In genomic region chr1:178704833-178705232, GRCh38 we compare ENCODE assay signal across 23 cellular contexts.
"Had no signal": no experiment of that assay in that cellular context is flagged by ENCODE, and none has a peak within 500 bp of the region (broad histone marks: within the 10 kb centered on the region; RNA-seq: fewer than 3 reads in every experiment).

No MANE protein-coding gene starts in this region.

- H3K27me3 ChIP-seq: brain microvascular endothelial cell had no signal

- H3K4me1 Mint-ChIP-seq: activated CD4-positive, alpha-beta T cell treated with anti-CD3 and anti-CD28 coated beads, Interleukin-2, amount 10 ng/mL, durations not matched to agents 24 days and 14 days; activated CD8-positive, alpha-beta memory T cell treated with anti-CD3 and anti-CD28 coated beads, Interleukin-2, amount 10 ng/mL, durations not matched to agents 7 days and 5 days; T-helper 17 cell; WTC11 had no signal

- DNase-seq: activated CD4-positive, alpha-beta T cell treated with anti-CD3 and anti-CD28 coated beads for 1 hour; activated CD4-positive, alpha-beta T cell treated with anti-CD3 and anti-CD28 coated beads, Interleukin-2, amount 10 ng/mL, durations not matched to agents 24 days and 14 days; activated CD4-positive, alpha-beta T cell treated with anti-CD3 and anti-CD28 coated beads, Interleukin-2, amount 50 U/mL, for 48 hours; activated CD8-positive, alpha-beta memory T cell treated with anti-CD3 and anti-CD28 coated beads, Interleukin-2, amount 10 ng/mL, durations not matched to agents 7 days and 5 days; activated effector memory CD4-positive, alpha-beta T cell treated with Interleukin-2 at 50 U/mL for 16 hours; activated naive CD4-positive, alpha-beta T cell treated with Interleukin-2 at 50 U/mL for 16 hours; activated T-cell treated with anti-CD3 and anti-CD28 coated beads, Interleukin-2, amount 50 U/mL, for 24 hours; brain microvascular endothelial cell; cerebellar nuclear complex; KG1; NCI-H1092; NCI-H1417; NCI-H1930; NCI-H446; NCI-H524 treated with DMSO at 0.1 percent for 48 hours; NCI-H82; SIG-M5; T-helper 17 cell; T-helper 9 cell had no signal

- ATAC-seq: activated CD8-positive, alpha-beta memory T cell treated with anti-CD3 and anti-CD28 coated beads, Interleukin-2, amount 10 ng/mL, durations not matched to agents 7 days and 5 days; T-helper 17 cell; WTC11 had no signal

- H3K27me3 Mint-ChIP-seq: IgD-negative memory B cell had no signal

- H3K27ac ChIP-seq: brain microvascular endothelial cell had no signal

- H3K36me3 Mint-ChIP-seq: activated CD8-positive, alpha-beta memory T cell treated with anti-CD3 and anti-CD28 coated beads, Interleukin-2, amount 10 ng/mL, durations not matched to agents 7 days and 5 days; activated naive CD8-positive, alpha-beta T cell; WTC11 had no signal

- H3K4me3 Mint-ChIP-seq: activated CD4-positive, alpha-beta T cell treated with anti-CD3 and anti-CD28 coated beads, Interleukin-2, amount 10 ng/mL, durations not matched to agents 24 days and 14 days; activated CD8-positive, alpha-beta memory T cell treated with anti-CD3 and anti-CD28 coated beads, Interleukin-2, amount 10 ng/mL, durations not matched to agents 7 days and 5 days; activated naive CD8-positive, alpha-beta T cell; activated T-cell treated with anti-CD3 and anti-CD28 coated beads, Interleukin-2, amount 50 U/mL, for 24 hours; activated T-helper 1 cell treated with anti-CD3 and anti-CD28 coated beads, Interleukin-12 subunit alpha, Interleukin-12 subunit beta, Interleukin-2, Interleukin-4 antibody, amounts not matched to agents 30 ng/mL and 10 ng/mL and 1 ng/mL, durations not matched to agents 14 hours and 24 hours and 36 hours; T-helper 17 cell; WTC11 had no signal

- H3K9me3 Mint-ChIP-seq: activated CD4-positive, alpha-beta T cell treated with anti-CD3 and anti-CD28 coated beads, Interleukin-2, amount 10 ng/mL, durations not matched to agents 24 days and 14 days; activated T-cell treated with anti-CD3 and anti-CD28 coated beads, Interleukin-2, amount 50 U/mL, for 24 hours; activated T-helper 1 cell treated with anti-CD3 and anti-CD28 coated beads, Interleukin-12 subunit alpha, Interleukin-12 subunit beta, Interleukin-2, Interleukin-4 antibody, amounts not matched to agents 30 ng/mL and 10 ng/mL and 1 ng/mL, durations not matched to agents 14 hours and 24 hours and 36 hours; IgD-negative memory B cell; WTC11 had no signal

- H3K36me3 ChIP-seq: brain microvascular endothelial cell had no signal

- H3K27ac Mint-ChIP-seq: activated CD4-positive, alpha-beta T cell treated with anti-CD3 and anti-CD28 coated beads, Interleukin-2, amount 10 ng/mL, durations not matched to agents 24 days and 14 days; activated CD8-positive, alpha-beta memory T cell treated with anti-CD3 and anti-CD28 coated beads, Interleukin-2, amount 10 ng/mL, durations not matched to agents 7 days and 5 days; activated naive CD8-positive, alpha-beta T cell; activated T-cell treated with anti-CD3 and anti-CD28 coated beads, Interleukin-2, amount 50 U/mL, for 24 hours; activated T-helper 1 cell treated with anti-CD3 and anti-CD28 coated beads, Interleukin-12 subunit alpha, Interleukin-12 subunit beta, Interleukin-2, Interleukin-4 antibody, amounts not matched to agents 30 ng/mL and 10 ng/mL and 1 ng/mL, durations not matched to agents 14 hours and 24 hours and 36 hours; IgD-negative memory B cell; T-helper 17 cell; WTC11 had no signal
